ENCODE assay signal across 1 cellular context in genomic region chr19:10478903-10479384, GRCh38.
TF ChIP-seq lines count a peak whose summit lies in the region.

No MANE protein-coding gene starts in this region.

TF ChIP-seq in HepG2, 621 proteins besides CTCF, POLR2A, EP300 and RAD21:
- TF ChIP-seq SP2 (CRISPR knock-in tag; IDR thresholded peaks at IDR 0.05) (peak; percentile 42), HIVEP1 (CRISPR knock-in tag; IDR thresholded peaks at IDR 0.05) (no peak), BATF2 (CRISPR knock-in tag; IDR thresholded peaks at IDR 0.05) (no peak), LCORL (IDR thresholded peaks at IDR 0.05) (no peak), LCORL (CRISPR knock-in tag; IDR thresholded peaks at IDR 0.05) (no peak), ZNF687 (CRISPR knock-in tag; IDR thresholded peaks at IDR 0.05) (peak; percentile 55), PHF20 (CRISPR knock-in tag; IDR thresholded peaks at IDR 0.05) (no peak), ZNF629 (CRISPR knock-in tag; conservative IDR thresholded peaks at IDR 0.05) (no peak), MIER3 (CRISPR knock-in tag; IDR thresholded peaks at IDR 0.05; ENCODE audit: borderline replicate concordance) (no peak), NFYC (CRISPR knock-in tag; IDR thresholded peaks at IDR 0.05) (peak; percentile 70), ZNF503 (CRISPR knock-in tag; IDR thresholded peaks at IDR 0.05) (no peak), FUBP1 (CRISPR knock-in tag; IDR thresholded peaks at IDR 0.05; ENCODE audit: borderline replicate concordance) (no peak), ZNF33A (CRISPR knock-in tag; IDR thresholded peaks at IDR 0.05; ENCODE audit: borderline replicate concordance) (no peak), BCL6 (CRISPR knock-in tag; IDR thresholded peaks at IDR 0.05) (no peak), DNMT1 (CRISPR knock-in tag; IDR thresholded peaks at IDR 0.05) (no peak), ZIK1 (CRISPR knock-in tag; IDR thresholded peaks at IDR 0.05; ENCODE audit: borderline replicate concordance, low read depth) (no peak), CBX5 (CRISPR knock-in tag; IDR thresholded peaks at IDR 0.05; ENCODE audit: borderline replicate concordance) (no peak), NFYB (CRISPR knock-in tag; IDR thresholded peaks at IDR 0.05) (peak; percentile 65), FLYWCH1 (CRISPR knock-in tag; IDR thresholded peaks at IDR 0.05) (no peak), ZNF704 (CRISPR knock-in tag; IDR thresholded peaks at IDR 0.05; ENCODE audit: borderline replicate concordance) (no peak), KAT7 (CRISPR knock-in tag; IDR thresholded peaks at IDR 0.05; ENCODE audit: borderline replicate concordance) (no peak), GABPB1 (CRISPR knock-in tag; IDR thresholded peaks at IDR 0.05) (no peak), PATZ1 (CRISPR knock-in tag; IDR thresholded peaks at IDR 0.05) (peak; percentile 48; the same call in 1 of the 2 replicates), MAFG (CRISPR knock-in tag; IDR thresholded peaks at IDR 0.05) (no peak), HOXA3 (CRISPR knock-in tag; IDR thresholded peaks at IDR 0.05) (peak; percentile 17; the same call in 1 of the 2 replicates), E2F1 (CRISPR knock-in tag; IDR thresholded peaks at IDR 0.05) (0 out of 2 replicates have a peak, but pooled peaks have one; percentile 34), SP1 (IDR thresholded peaks at IDR 0.05) (no peak), SP1 (CRISPR knock-in tag; IDR thresholded peaks at IDR 0.05) (no peak), SOX13 (IDR thresholded peaks at IDR 0.05) (no peak), SOX13 (CRISPR knock-in tag; conservative IDR thresholded peaks at IDR 0.05 in 1 of 2, IDR thresholded peaks at IDR 0.05 in 1 of 2) (no peak), ZNF740 (CRISPR knock-in tag; IDR thresholded peaks at IDR 0.05) (peak; percentile 69; the same call in 1 of the 2 replicates), XRCC5 (optimal IDR thresholded peaks at IDR 0.05; ENCODE audit: low read length) (no peak), ZNF232 (CRISPR knock-in tag; IDR thresholded peaks at IDR 0.05; ENCODE audit: borderline replicate concordance) (0 out of 2 replicates have a peak, but pooled peaks have one; percentile 37), AGO2 (optimal IDR thresholded peaks at IDR 0.05; ENCODE audit: low read depth, low read length) (peak; percentile 38), ZBTB33 (CRISPR knock-in tag; IDR thresholded peaks at IDR 0.05) (peak; percentile 62), ZBTB38 (CRISPR knock-in tag; IDR thresholded peaks at IDR 0.05) (peak; percentile 55), HMG20B (CRISPR knock-in tag; conservative IDR thresholded peaks at IDR 0.05) (no peak), TFDP1 (CRISPR knock-in tag; IDR thresholded peaks at IDR 0.05; ENCODE audit: borderline replicate concordance) (peak; percentile 51; the same call in 1 of the 2 replicates), MED1 (CRISPR knock-in tag; IDR thresholded peaks at IDR 0.05) (no peak), NFKB2 (CRISPR knock-in tag; IDR thresholded peaks at IDR 0.05; ENCODE audit: borderline replicate concordance) (peak; percentile 54; the same call in 1 of the 2 replicates), TGIF2 (CRISPR knock-in tag; IDR thresholded peaks at IDR 0.05) (no peak), MXD4 (CRISPR knock-in tag; IDR thresholded peaks at IDR 0.05) (no peak)
